In genomic region chr1:28078680-28079626, GRCh38 we compare ENCODE assay signal across 9 cellular contexts. TPM values are rescaled to one million over a fixed set of nuclear protein-coding genes. Genes with fewer than 3 reads are reported as not detected.
DNase-seq lines count a peak whose midpoint lies in the region; ATAC-seq and TF ChIP-seq lines count a peak whose summit lies in the region.
"Had no signal": no experiment of that assay in that cellular context is flagged by ENCODE, and none has a peak within 500 bp of the region (broad histone marks: within the 10 kb centered on the region; RNA-seq: fewer than 3 reads in every experiment).

No MANE protein-coding gene starts in this region.

- H3K4me3 ChIP-seq in brain microvascular endothelial cell (ENCODE audit: low read depth, low read length) (no peak overlapping the region), kidney epithelial cell (ENCODE audit: low read depth, low read length) (no peak overlapping the region), thyroid gland (replicated peaks in 1 of 3) (no peak overlapping the region), Caco-2 (ENCODE audit: low read depth, low read length) (no peak overlapping the region)
- H3K4me3 ChIP-seq: suprapubic skin had no signal

- DNase-seq in M059J (ENCODE audit: low read depth) = peak; percentile 82
- DNase-seq in brain microvascular endothelial cell = peak; percentile 90
- peak; percentile 72 for DNase-seq in kidney epithelial cell (ENCODE audit: low read depth)
- DNase-seq in thyroid gland = no peak
- DNase-seq in Caco-2 = no peak
- no peak for DNase-seq in naive thymus-derived CD8-positive, alpha-beta T cell
- DNase-seq: NCI-H1105 had no signal

- no TSS peak for BruUV-seq in Caco-2 (replicated peaks; lab: Mats Ljungman, UMichigan)

- no peaks in the 10 kb centered on the region for H3K27me3 Mint-ChIP-seq in Caco-2 (ENCODE audit: insufficient read depth, unreplicated experiment)
- H3K27me3 Mint-ChIP-seq in naive thymus-derived CD8-positive, alpha-beta T cell = no peaks in the 10 kb centered on the region

- H3K27me3 ChIP-seq in brain microvascular endothelial cell (replicated peaks) (no peaks in the 10 kb centered on the region), kidney epithelial cell (ENCODE audit: control insufficient read depth, insufficient read depth, low read length) (no peaks in the 10 kb centered on the region), thyroid gland (no peaks in the 10 kb centered on the region), Caco-2 (replicated peaks; ENCODE audit: control insufficient read depth, insufficient read depth, low read length) (no peaks in the 10 kb centered on the region)
- H3K27me3 ChIP-seq: suprapubic skin had no signal

- H3K36me3 Mint-ChIP-seq in Caco-2 (ENCODE audit: insufficient read depth, unreplicated experiment) = no peaks in the 10 kb centered on the region
- H3K36me3 Mint-ChIP-seq in naive thymus-derived CD8-positive, alpha-beta T cell = peaks cover 0 to 44% (median 6%) of the 10 kb centered on the region in 3 donors

- H3K4me3 Mint-ChIP-seq in Caco-2 (ENCODE audit: unreplicated experiment) = no peak overlapping the region
- no peak overlapping the region for H3K4me3 Mint-ChIP-seq in naive thymus-derived CD8-positive, alpha-beta T cell

- WGBS in thyroid gland, 2 donors = 43 to 54% methylated on average over 8 of the region's 8 CpGs

- intact Hi-C loops in thyroid gland (cut with DNase I) = no loop called here
- intact Hi-C loops in Caco-2 (cut with micrococcal nuclease; ENCODE audit: unreplicated experiment) = no loop called here

- H3K4me1 ChIP-seq in thyroid gland (peaks cover 34 to 41% of the 10 kb centered on the region in 2 donors), Caco-2 (no peaks in the 10 kb centered on the region)
- H3K4me1 ChIP-seq: suprapubic skin had no signal

- H3K9me3 Mint-ChIP-seq in Caco-2 (ENCODE audit: unreplicated experiment) = no peaks in the 10 kb centered on the region
- no peaks in the 10 kb centered on the region for H3K9me3 Mint-ChIP-seq in naive thymus-derived CD8-positive, alpha-beta T cell

- H3K27ac ChIP-seq in brain microvascular endothelial cell (peak overlapping the region; percentile 62), thyroid gland (peak overlapping the region; percentile 69 to 79 (median 74))
- H3K27ac ChIP-seq: suprapubic skin had no signal

- in situ Hi-C loops in brain microvascular endothelial cell (cut with HindIII; ENCODE audit: low pct_ligation_motif_present, low sequenced_read_pairs) = no loop called here

- no peaks in the 10 kb centered on the region for H3K36me3 ChIP-seq in brain microvascular endothelial cell (replicated peaks)
- H3K36me3 ChIP-seq in kidney epithelial cell (ENCODE audit: control insufficient read depth, insufficient read depth, low read length) = no peaks in the 10 kb centered on the region
- H3K36me3 ChIP-seq in thyroid gland = peaks cover 0 to 3% of the 10 kb centered on the region in 2 donors
- H3K36me3 ChIP-seq in Caco-2 (ENCODE audit: control insufficient read depth, insufficient read depth, low read length) = no peaks in the 10 kb centered on the region
- H3K36me3 ChIP-seq: suprapubic skin had no signal

- ATAC-seq in HG02571 (IDR thresholded peaks at IDR 0.05; ENCODE audit: unreplicated experiment) = no peak
- ATAC-seq in naive thymus-derived CD8-positive, alpha-beta T cell = no peak

- H3K9me3 ChIP-seq in thyroid gland (no peaks in the 10 kb centered on the region), Caco-2 (no peaks in the 10 kb centered on the region)
- H3K9me3 ChIP-seq: suprapubic skin had no signal

- H3K27ac Mint-ChIP-seq in Caco-2 (ENCODE audit: unreplicated experiment) = no peak overlapping the region
- no peak overlapping the region for H3K27ac Mint-ChIP-seq in naive thymus-derived CD8-positive, alpha-beta T cell

- TF ChIP-seq CTCF in brain microvascular endothelial cell (IDR thresholded peaks at IDR 0.05; ENCODE audit: low read depth, low read length, missing control alignments) (no peak), kidney epithelial cell (IDR thresholded peaks at IDR 0.05; ENCODE audit: insufficient read depth, low read length, poor library complexity, severe bottlenecking) (no peak), thyroid gland (IDR thresholded peaks at IDR 0.05) (no peak), Caco-2 (IDR thresholded peaks at IDR 0.05; ENCODE audit: insufficient read depth in 1 of 2, low read depth in 1 of 2, low read length in 1 of 2, severe bottlenecking in 1 of 2, unreplicated experiment in 1 of 2) (no peak)

- TF ChIP-seq POLR2A in thyroid gland (IDR thresholded peaks at IDR 0.05) = no peak

- CTCF ChIA-PET in Caco-2 (lab: Charles Lee) = interaction anchor here (0.6 kb wide), 1 partner anchor 407 kb away, joined by 3 read pairs; the partner anchor contains the start of gene IFI6

- POLR2A ChIA-PET in Caco-2 (lab: Charles Lee) = no interaction called here
- POLR2A ChIA-PET in naive thymus-derived CD8-positive, alpha-beta T cell (lab: Charles Lee) = interaction anchor here (0.6 kb wide), 1 partner anchor 166 kb away, joined by 3 read pairs; no protein-coding TSS in a partner anchor

- no peaks in the 10 kb centered on the region for H3K4me1 Mint-ChIP-seq in Caco-2 (ENCODE audit: low read depth, unreplicated experiment)
- H3K4me1 Mint-ChIP-seq in naive thymus-derived CD8-positive, alpha-beta T cell = peaks cover 6 to 34% (median 24%) of the 10 kb centered on the region in 4 donors

RNA-seq across cellular contexts. Expression of gene EYA3, which starts 9.5 kb away (rescaled TPM):
- total RNA-seq in M059J (2014; rRNA removed; shearing (Covaris generic)) = 20.0 and 25.4 TPM in 2 replicates
- total RNA-seq in kidney epithelial cell = 15.1 and 17.5 TPM in 2 replicates
- total RNA-seq in thyroid gland = 10 to 100 TPM; 19.3 to 27.7 (median 20.0) TPM
- total RNA-seq in Caco-2 (2022) = 9.9 and 11.2 TPM in 2 replicates
- 10 to 100 TPM; 18.5 to 22.8 TPM for total RNA-seq in naive thymus-derived CD8-positive, alpha-beta T cell
- polyA plus RNA-seq in naive thymus-derived CD8-positive, alpha-beta T cell = 1 to 10 TPM; 1.8 to 6.2 (median 5.0) TPM

Comparison
In these comparisons a context has a peak if more than half of its experiments do, and no peak if none do; other contexts are left out.
1. DNase-seq: peak in M059J (single experiment), brain microvascular endothelial cell (single experiment) and kidney epithelial cell (single experiment); none in thyroid gland (0 of 2), Caco-2 (0 of 2) and naive thymus-derived CD8-positive, alpha-beta T cell (0 of 10).